ENCODE assay signal across 2 cellular contexts in genomic region chr9:89606567-89607311, GRCh38.
TF ChIP-seq lines count a peak whose summit lies in the region.

No MANE protein-coding gene starts in this region.

TF ChIP-seq in WTC11, 78 proteins besides CTCF, POLR2A, EP300 and RAD21:
- TF ChIP-seq CREB1 (CRISPR knock-in tag; IDR thresholded peaks at IDR 0.05) (no peak), MYBL2 (CRISPR knock-in tag; IDR thresholded peaks at IDR 0.05) (no peak), MAX (CRISPR knock-in tag; IDR thresholded peaks at IDR 0.05) (0 out of 2 replicates have a peak, but pooled peaks have one; percentile 34)

TF ChIP-seq in H1, 55 proteins besides CTCF, POLR2A, EP300 and RAD21:
- TF ChIP-seq GTF2F1 (IDR thresholded peaks at IDR 0.05; ENCODE audit: borderline replicate concordance, low read depth, low read length) (no peak), MAFK (IDR thresholded peaks at IDR 0.05; ENCODE audit: low read depth, low read length) (no peak), FOSL1 (IDR thresholded peaks at IDR 0.05; ENCODE audit: insufficient read depth, low read depth, low read length) (no peak), SIX5 (IDR thresholded peaks at IDR 0.05; ENCODE audit: low read depth, low read length) (no peak), JUND (IDR thresholded peaks at IDR 0.05; ENCODE audit: low read length) (no peak), SRF (IDR thresholded peaks at IDR 0.05; ENCODE audit: low read depth, low read length) (no peak), SP2 (IDR thresholded peaks at IDR 0.05; ENCODE audit: low read length) (no peak), SIN3A (conservative IDR thresholded peaks at IDR 0.05 in 1 of 2, IDR thresholded peaks at IDR 0.05 in 1 of 2; ENCODE audit: low read depth in 1 of 2, low read length in 2 of 2) (0 out of 4 replicates have a peak, but pooled peaks of 1 of the 2 experiments have one; percentile 17)
TF ChIP-seq in H1: peak in this region for 1.
